In the genomic region with DNA sequence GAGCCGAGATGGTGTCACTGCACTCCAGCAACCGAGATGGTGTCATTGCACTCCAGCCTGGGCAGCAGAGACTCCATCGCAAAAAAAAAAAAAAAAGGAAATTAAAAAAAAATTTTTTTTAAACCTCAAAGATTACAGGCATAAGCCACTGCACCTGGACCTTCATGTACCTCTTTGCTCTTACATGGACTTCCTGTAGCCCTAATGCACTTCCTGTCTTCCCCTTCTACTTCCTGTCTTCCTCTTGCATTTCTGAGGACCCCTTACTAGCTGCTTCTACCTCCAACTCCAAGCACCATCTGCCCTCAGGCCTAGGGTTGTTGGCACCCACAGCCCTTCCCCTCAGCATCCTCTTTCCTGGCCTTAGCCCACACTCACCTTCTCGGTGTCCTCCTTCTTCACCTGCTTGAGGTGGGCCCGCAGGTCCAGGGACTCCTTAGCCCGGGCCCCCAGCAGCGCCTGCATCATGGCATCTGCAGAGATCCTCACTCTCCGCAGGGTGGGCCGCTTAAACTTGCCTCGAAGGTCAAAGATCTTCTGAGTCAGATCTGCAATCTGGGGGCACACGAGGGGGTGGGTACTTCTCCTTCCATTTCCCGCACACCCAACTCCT, we compare ENCODE assay signal across 1 cellular context.
TF ChIP-seq lines count a peak whose summit lies in the region.

No MANE protein-coding gene starts in this region.

TF ChIP-seq in IMR-90, 13 proteins besides CTCF, POLR2A, EP300 and RAD21:
- no peak for TF ChIP-seq MAFK (IDR thresholded peaks at IDR 0.05; ENCODE audit: low read depth, low read length)
